Comparison of ENCODE assay signal across 17 cellular contexts in the genomic region with DNA sequence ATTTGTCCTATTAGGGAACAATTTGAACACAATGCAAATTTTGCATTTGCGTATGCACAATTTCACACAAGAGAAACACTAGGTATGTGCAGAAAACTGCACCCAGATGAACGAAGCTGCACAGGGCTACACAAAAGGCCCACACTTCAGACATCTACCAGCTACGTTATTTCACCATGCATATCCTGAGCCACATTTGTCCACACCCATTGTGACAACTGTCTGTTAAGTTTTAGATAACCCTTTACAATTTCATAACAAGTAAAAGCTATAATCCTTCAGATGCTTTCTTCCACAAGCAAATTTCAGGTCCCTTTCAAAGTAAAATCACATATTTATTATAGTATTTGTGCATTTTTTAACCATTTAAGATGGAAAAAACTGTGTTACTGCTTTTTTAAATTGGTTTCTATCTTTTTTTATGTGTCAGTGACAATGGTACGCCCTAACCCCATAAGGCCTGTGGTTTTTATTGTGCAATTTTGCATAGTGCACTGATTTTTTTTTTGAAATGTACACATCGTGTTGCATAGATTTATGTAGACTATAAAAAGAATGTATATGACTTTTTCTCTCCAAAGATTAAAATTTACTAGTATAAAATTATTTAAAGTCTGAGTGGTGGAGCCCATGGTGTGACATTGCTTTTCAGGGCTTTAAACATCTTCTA.
DNase-seq lines count a peak whose midpoint lies in the region; ATAC-seq and TF ChIP-seq lines count a peak whose summit lies in the region.
"Had no signal": no experiment of that assay in that cellular context is flagged by ENCODE, and none has a peak within 500 bp of the region (broad histone marks: within the 10 kb centered on the region; RNA-seq: fewer than 3 reads in every experiment).

No MANE protein-coding gene starts in this region.

- DNase-seq in activated CD4-positive, alpha-beta T cell treated with anti-CD3 and anti-CD28 coated beads for 36 hours: no peak
- no peak for DNase-seq in activated CD4-positive, alpha-beta T cell treated with anti-CD3 and anti-CD28 coated beads for 1 hour
- DNase-seq in NCI-H460 (ENCODE audit: extremely low read depth, low read depth) (peak; percentile 15), smooth muscle cell (lab: John Stamatoyannopoulos, UW; ENCODE audit: unreplicated experiment) (no peak), endodermal cell (no peak), sciatic nerve (ENCODE audit: low spot score) (no peak)
- DNase-seq: 8988T, DMS53, NCI-H1092 treated with DMSO at 0.1 percent for 48 hours, NCI-H1694, NCI-H345, NCI-H748 treated with DMSO at 0.1 percent for 48 hours had no signal

- no peaks in the 10 kb centered on the region for H4K20me1 ChIP-seq in smooth muscle cell (ENCODE audit: low read depth)
- H4K20me1 ChIP-seq: BLaER1 had no signal

- H3K4me2 ChIP-seq in smooth muscle cell: no peak overlapping the region
- H3K4me2 ChIP-seq: BLaER1 had no signal

- no peaks in the 10 kb centered on the region for H3K36me3 Mint-ChIP-seq in activated CD4-positive, alpha-beta T cell treated with anti-CD3 and anti-CD28 coated beads for 36 hours (ENCODE audit: low read depth)
- no peaks in the 10 kb centered on the region for H3K36me3 Mint-ChIP-seq in activated naive CD8-positive, alpha-beta T cell
- H3K36me3 Mint-ChIP-seq in endodermal cell (ENCODE audit: low read depth): no peaks in the 10 kb centered on the region

- H3K27me3 Mint-ChIP-seq in activated CD4-positive, alpha-beta T cell treated with anti-CD3 and anti-CD28 coated beads for 36 hours: no peaks in the 10 kb centered on the region
- no peaks in the 10 kb centered on the region for H3K27me3 Mint-ChIP-seq in activated naive CD8-positive, alpha-beta T cell
- H3K27me3 Mint-ChIP-seq in endodermal cell (ENCODE audit: insufficient read depth): no peaks in the 10 kb centered on the region

- peak overlapping the region; percentile 66 for H2AFZ ChIP-seq in smooth muscle cell (ENCODE audit: low read depth)

- 83% methylated on average over 5 of the region's 5 CpGs for WGBS in smooth muscle cell (ENCODE audit: low lambda C conversion rate)
- WGBS in endodermal cell (ENCODE audit: insufficient coverage in 1 of 2, insufficient read length in 1 of 2), 2 experiments: 91 to 92% methylated on average over 3 to 4 of the region's 5 CpGs

- H3K27ac Mint-ChIP-seq in activated CD4-positive, alpha-beta T cell treated with anti-CD3 and anti-CD28 coated beads for 36 hours: peak overlapping the region; percentile 47
- peak overlapping the region; percentile 34 for H3K27ac Mint-ChIP-seq in activated naive CD8-positive, alpha-beta T cell
- no peak overlapping the region for H3K27ac Mint-ChIP-seq in endodermal cell

- no peaks in the 10 kb centered on the region for H3K9me3 Mint-ChIP-seq in activated CD4-positive, alpha-beta T cell treated with anti-CD3 and anti-CD28 coated beads for 36 hours (ENCODE audit: low read depth)
- H3K9me3 Mint-ChIP-seq in activated naive CD8-positive, alpha-beta T cell (ENCODE audit: low read depth): no peaks in the 10 kb centered on the region
- H3K9me3 Mint-ChIP-seq in endodermal cell: no peaks in the 10 kb centered on the region

- peaks cover 27% of the 10 kb centered on the region for H3K4me1 Mint-ChIP-seq in activated CD4-positive, alpha-beta T cell treated with anti-CD3 and anti-CD28 coated beads for 36 hours
- peaks cover 42% of the 10 kb centered on the region for H3K4me1 Mint-ChIP-seq in activated naive CD8-positive, alpha-beta T cell (ENCODE audit: low read depth)
- H3K4me1 Mint-ChIP-seq in endodermal cell: no peaks in the 10 kb centered on the region

- H3K27me3 ChIP-seq in smooth muscle cell (ENCODE audit: low read depth): no peaks in the 10 kb centered on the region
- no peaks in the 10 kb centered on the region for H3K27me3 ChIP-seq in endodermal cell (ENCODE audit: control insufficient read depth, insufficient read depth, low read length, poor library complexity, severe bottlenecking)
- H3K27me3 ChIP-seq: BLaER1, SJSA1 had no signal

- H3K36me3 ChIP-seq in smooth muscle cell (ENCODE audit: low read depth) (no peaks in the 10 kb centered on the region), endodermal cell (ENCODE audit: control insufficient read depth, insufficient read depth, low read length) (no peaks in the 10 kb centered on the region)
- H3K36me3 ChIP-seq: BLaER1, SJSA1 had no signal

- H3K9ac ChIP-seq in smooth muscle cell (ENCODE audit: low read depth): no peak overlapping the region
- no peak overlapping the region for H3K9ac ChIP-seq in endodermal cell (ENCODE audit: extremely low read depth, low read length, poor library complexity, severe bottlenecking)
- H3K9ac ChIP-seq: BLaER1 had no signal

- CTCF ChIA-PET in activated CD4-positive, alpha-beta T cell treated with anti-CD3 and anti-CD28 coated beads for 36 hours (lab: Charles Lee): interaction anchor here (1.1 to 1.4 kb wide), 2 partner anchors 10 to 125 kb away, joined by 3 to 4 read pairs; no protein-coding TSS in a partner anchor

- H3K4me1 ChIP-seq in smooth muscle cell (ENCODE audit: low read depth) (no peaks in the 10 kb centered on the region), endodermal cell (ENCODE audit: control insufficient read depth, insufficient read depth, low read length) (no peaks in the 10 kb centered on the region)
- H3K4me1 ChIP-seq: BLaER1, SJSA1 had no signal

- no peak for TF ChIP-seq CTCF in smooth muscle cell (IDR thresholded peaks at IDR 0.05; ENCODE audit: borderline replicate concordance, insufficient read depth, poor library complexity, severe bottlenecking)
- TF ChIP-seq CTCF in endodermal cell (conservative IDR thresholded peaks at IDR 0.05): no peak

- H3K27ac ChIP-seq in smooth muscle cell (ENCODE audit: low read depth): no peak overlapping the region
- no peak overlapping the region for H3K27ac ChIP-seq in endodermal cell (ENCODE audit: low read depth, low read length)
- H3K27ac ChIP-seq: BLaER1, SJSA1 had no signal

- POLR2A ChIA-PET in activated CD4-positive, alpha-beta T cell treated with anti-CD3 and anti-CD28 coated beads for 36 hours (lab: Charles Lee): interaction anchor here (0.7 kb wide), 1 partner anchor 87 kb away, joined by 4 read pairs; no protein-coding TSS in a partner anchor

- no peaks in the 10 kb centered on the region for H3K79me2 ChIP-seq in smooth muscle cell (ENCODE audit: low read depth)

- no peaks in the 10 kb centered on the region for H3F3A ChIP-seq in smooth muscle cell (ENCODE audit: low read depth)

- ATAC-seq in activated CD4-positive, alpha-beta T cell treated with anti-CD3 and anti-CD28 coated beads for 36 hours: no peak
- ATAC-seq in HG03354 (IDR thresholded peaks at IDR 0.05; ENCODE audit: poor library complexity, severe bottlenecking, unreplicated experiment) (no peak), sciatic nerve (no peak)
- ATAC-seq: HCT116 had no signal

- H3K4me3 Mint-ChIP-seq in activated CD4-positive, alpha-beta T cell treated with anti-CD3 and anti-CD28 coated beads for 36 hours: no peak overlapping the region
- no peak overlapping the region for H3K4me3 Mint-ChIP-seq in activated naive CD8-positive, alpha-beta T cell
- H3K4me3 Mint-ChIP-seq in endodermal cell: no peak overlapping the region

- H3K4me3 ChIP-seq in smooth muscle cell: no peak overlapping the region
- no peak overlapping the region for H3K4me3 ChIP-seq in endodermal cell (ENCODE audit: low read length)
- H3K4me3 ChIP-seq: BLaER1, SJSA1 had no signal

- H3K9me3 ChIP-seq in smooth muscle cell (replicated peaks; ENCODE audit: low read depth) (no peaks in the 10 kb centered on the region), endodermal cell (ENCODE audit: control insufficient read depth, low read length) (no peaks in the 10 kb centered on the region)
- H3K9me3 ChIP-seq: BLaER1, SJSA1 had no signal

- intact Hi-C loops in activated CD4-positive, alpha-beta T cell treated with anti-CD3 and anti-CD28 coated beads for 36 hours (cut with DNase I, micrococcal nuclease): no loop called here
- intact Hi-C loops in sciatic nerve (cut with DNase I): no loop called here
